Comparison of ENCODE assay signal across 25 cellular contexts in genomic region chr11:119859684-119860083, GRCh38.
DNase-seq lines count a peak whose midpoint lies in the region; ATAC-seq, FAIRE-seq and TF ChIP-seq lines count a peak whose summit lies in the region.
"Had no signal": no experiment of that assay in that cellular context is flagged by ENCODE, and none has a peak within 500 bp of the region (broad histone marks: within the 10 kb centered on the region; RNA-seq: fewer than 3 reads in every experiment).

No MANE protein-coding gene starts in this region.

- dilution Hi-C loops in keratinocyte (cut with MboI; ENCODE audit: extremely low pct_ligation_motif_present, low sequenced_read_pairs), result no loop called here

- in situ Hi-C loops in G401 (cut with HindIII; ENCODE audit: low sequenced_read_pairs), result no loop called here

- H3K4me3 ChIP-seq in keratinocyte (ENCODE audit: control insufficient read depth in 2 of 3, extremely low read depth in 1 of 3, insufficient read depth in 2 of 3, low read depth in 1 of 3, low read length in 3 of 3), result no peak overlapping the region
- no peak overlapping the region for H3K4me3 ChIP-seq in BE2C (ENCODE audit: low read depth, low read length)
- H3K4me3 ChIP-seq: A549, GM12878, GM23338 had no signal

- H3K36me3 ChIP-seq in keratinocyte (ENCODE audit: control insufficient read depth in 2 of 2, extremely low read depth in 1 of 2, insufficient read depth in 2 of 2, low read length in 2 of 2) (no peaks in the 10 kb centered on the region), BE2C (no peaks in the 10 kb centered on the region)

- H2AFZ ChIP-seq in keratinocyte (ENCODE audit: control insufficient read depth, low read length), result no peak overlapping the region
- H2AFZ ChIP-seq: GM23338 had no signal

- peaks cover 44% of the 10 kb centered on the region for H3K4me1 ChIP-seq in keratinocyte (ENCODE audit: control insufficient read depth, extremely low read depth, insufficient read depth, low read length)
- peaks cover 33% of the 10 kb centered on the region for H3K4me1 ChIP-seq in BE2C
- H3K4me1 ChIP-seq: A549 had no signal

- peak in 1 of 3 experiments; percentile 1 for TF ChIP-seq CTCF in keratinocyte (optimal IDR thresholded peaks at IDR 0.05 in 1 of 3, IDR thresholded peaks at IDR 0.05 in 1 of 3, conservative IDR thresholded peaks at IDR 0.05 in 1 of 3; ENCODE audit: extremely low read depth in 1 of 3, insufficient read depth in 2 of 3, low read length in 3 of 3)
- TF ChIP-seq CTCF in BE2C (IDR thresholded peaks at IDR 0.05; ENCODE audit: low read depth, low read length), result no peak

- peak; percentile 57 for ATAC-seq in esophagus mucosa
- ATAC-seq: A549; CD8-positive, alpha-beta T cell; GM12878; GM23338; Panc1 had no signal

- H3K27ac ChIP-seq in keratinocyte (ENCODE audit: control insufficient read depth, insufficient read depth, low read length), result no peak overlapping the region
- H3K27ac ChIP-seq: A549, C4-2B, RWPE1 had no signal

- H3K4me2 ChIP-seq in keratinocyte (ENCODE audit: control insufficient read depth, extremely low read depth, insufficient read depth, low read depth, low read length), result no peak overlapping the region
- H3K4me2 ChIP-seq: A549, GM23338, SK-N-SH had no signal

- H4K20me1 ChIP-seq in keratinocyte (ENCODE audit: control insufficient read depth, extremely low read depth, insufficient read depth, low read length), result no peaks in the 10 kb centered on the region

- H3K27me3 ChIP-seq in keratinocyte (ENCODE audit: control insufficient read depth, extremely low read depth, insufficient read depth, low read length) (peaks cover 8% of the 10 kb centered on the region), BE2C (no peaks in the 10 kb centered on the region)

- H3K79me2 ChIP-seq in keratinocyte (ENCODE audit: control insufficient read depth, insufficient read depth, low read length), result no peaks in the 10 kb centered on the region

- H3K9me3 ChIP-seq in keratinocyte (ENCODE audit: control insufficient read depth, low read depth, low read length), result no peaks in the 10 kb centered on the region
- H3K9me3 ChIP-seq in BE2C, result no peaks in the 10 kb centered on the region; the same call in 1 of the 2 replicates
- H3K9me3 ChIP-seq: A549, Caco-2, SK-N-SH had no signal

- peaks cover 4% of the 10 kb centered on the region for H3K9me1 ChIP-seq in keratinocyte (ENCODE audit: control insufficient read depth, extremely low read depth, insufficient read depth, low read length)

- no peak overlapping the region for H3K9ac ChIP-seq in keratinocyte (ENCODE audit: control insufficient read depth, extremely low read depth, insufficient read depth, low read length)
- H3K9ac ChIP-seq: SK-N-SH had no signal

- peak; percentile 52 for FAIRE-seq in keratinocyte (lab: Jason Lieb, UNC)
- FAIRE-seq: A549, GM12878 had no signal

- DNase-seq in G401 (ENCODE audit: low spot score) (peak; percentile 86), NCI-H69 (lab: John Stamatoyannopoulos, UW) (peak; percentile 24), keratinocyte (ENCODE audit: low read depth, low spot score) (no peak), BE2C (no peak)
- DNase-seq in activated CD4-positive, alpha-beta T cell treated with anti-CD3 and anti-CD28 coated beads, Interleukin-2, amount 50 U/mL, for 1 hour, result no peak
- no peak for DNase-seq in activated CD8-positive, alpha-beta memory T cell treated with anti-CD3 and anti-CD28 coated beads, Interleukin-2, amount 50 U/mL, for 48 hours
- DNase-seq: Caco-2; CD8-positive, alpha-beta T cell; GDM1; HCEC 1CT; KBM-7; MV-4-11; NCI-H1105; NCI-H2029; NCI-H446 treated with DMSO at 0.1 percent for 48 hours; NCI-H526; SIG-M5; SK-N-SH had no signal

Comparison
In these comparisons a context has a peak if more than half of its experiments do, and no peak if none do; other contexts are left out.
1. DNase-seq: peak in G401 (single experiment) and NCI-H69 (single experiment); none in keratinocyte (single experiment), activated CD4-positive, alpha-beta T cell treated with anti-CD3 and anti-CD28 coated beads, Interleukin-2, amount 50 U/mL, for 1 hour (single experiment), BE2C (single experiment) and activated CD8-positive, alpha-beta memory T cell treated with anti-CD3 and anti-CD28 coated beads, Interleukin-2, amount 50 U/mL, for 48 hours (single experiment).